Comparison of ENCODE assay signal across 10 cellular contexts in genomic region chr7:28151965-28152364, GRCh38. TPM values are rescaled to one million over a fixed set of nuclear protein-coding genes. Genes with fewer than 3 reads are reported as not detected.
DNase-seq lines count a peak whose midpoint lies in the region; TF ChIP-seq lines count a peak whose summit lies in the region.
"Had no signal": no experiment of that assay in that cellular context is flagged by ENCODE, and none has a peak within 500 bp of the region (broad histone marks: within the 10 kb centered on the region; RNA-seq: fewer than 3 reads in every experiment).

No MANE protein-coding gene starts in this region.

- H3K79me2 ChIP-seq in KMS-11 (ENCODE audit: insufficient read depth, low read depth): peaks cover 13% of the 10 kb centered on the region; the same call in 1 of the 2 replicates

- no peaks in the 10 kb centered on the region for H3K27me3 Mint-ChIP-seq in MCF 10A (ENCODE audit: insufficient read depth, unreplicated experiment)

- BruUV-seq in MCF 10A (replicated peaks; lab: Mats Ljungman, UMichigan): no TSS peak

- no peak for TF ChIP-seq POLR2A in breast epithelium (IDR thresholded peaks at IDR 0.05)

- H4K20me1 ChIP-seq in KMS-11 (ENCODE audit: insufficient read depth): no peaks in the 10 kb centered on the region

- H3K27ac ChIP-seq in breast epithelium: no peak overlapping the region
- H3K27ac ChIP-seq in KMS-11: peak overlapping the region; percentile 16; the same call in 1 of the 2 replicates

- no peak overlapping the region for H2AFZ ChIP-seq in KMS-11 (ENCODE audit: low read depth)

- intact Hi-C loops in MCF 10A (cut with micrococcal nuclease) (no loop called here), breast epithelium (cut with DNase I; ENCODE audit: low total_unique reads) (no loop called here)

- H3K9me3 ChIP-seq in breast epithelium: no peaks in the 10 kb centered on the region

- H3K36me3 ChIP-seq in breast epithelium (no peaks in the 10 kb centered on the region), KMS-11 (ENCODE audit: insufficient read depth) (no peaks in the 10 kb centered on the region)

- no peaks in the 10 kb centered on the region for H3K27me3 ChIP-seq in breast epithelium
- no peaks in the 10 kb centered on the region for H3K27me3 ChIP-seq in KMS-11 (ENCODE audit: insufficient read depth, low read depth)

- CTCF ChIA-PET in MCF 10A (lab: Yijun Ruan, JAX): no interaction called here

- peaks cover 44% of the 10 kb centered on the region for H3K4me1 Mint-ChIP-seq in MCF 10A (ENCODE audit: insufficient read depth, unreplicated experiment)

- TF ChIP-seq CTCF in MCF 10A (IDR thresholded peaks at IDR 0.05; ENCODE audit: unreplicated experiment): no peak
- no peak for TF ChIP-seq CTCF in breast epithelium (IDR thresholded peaks at IDR 0.05)
- TF ChIP-seq CTCF in KMS-11 (conservative IDR thresholded peaks at IDR 0.05; ENCODE audit: low read depth, low read length): no peak

- peaks cover 6% of the 10 kb centered on the region for H3K36me3 Mint-ChIP-seq in MCF 10A (ENCODE audit: insufficient read depth, unreplicated experiment)

- DNase-seq in MCF 10A (ENCODE audit: unreplicated experiment) (peak; percentile 47), breast epithelium (ENCODE audit: low spot score in 2 of 2) (no peak), NCI-H1417 treated with DMSO at 0.1 percent for 48 hours (lab: John Stamatoyannopoulos, UW) (no peak), SW480 (ENCODE audit: low spot score) (no peak), NCI-H1417 (lab: John Stamatoyannopoulos, UW) (no peak), putamen (ENCODE audit: low spot score) (no peak)
- DNase-seq in central memory CD4-positive, alpha-beta T cell: peak; percentile 41
- DNase-seq: Kasumi-1, left ventricle myocardium superior had no signal

- H3K9me3 Mint-ChIP-seq in MCF 10A (ENCODE audit: unreplicated experiment): no peaks in the 10 kb centered on the region

- peak overlapping the region; percentile 3; the same call in 1 of the 2 replicates for H3K9ac ChIP-seq in KMS-11

- H3K4me3 Mint-ChIP-seq in MCF 10A (ENCODE audit: unreplicated experiment): no peak overlapping the region

- POLR2A ChIA-PET in MCF 10A (lab: Yijun Ruan, JAX): interaction anchor here (0.6 kb wide), 1 partner anchor 1236 kb away, joined by 3 read pairs; no protein-coding TSS in a partner anchor

- H3K4me1 ChIP-seq in breast epithelium (peaks cover 0 to 3% of the 10 kb centered on the region in 2 donors), KMS-11 (ENCODE audit: low read depth, poor library complexity, severe bottlenecking) (peaks cover 86% of the 10 kb centered on the region)

- H3K27ac Mint-ChIP-seq in MCF 10A (ENCODE audit: low read depth, unreplicated experiment): peak overlapping the region; percentile 82

- no peak overlapping the region for H3K4me3 ChIP-seq in breast epithelium
- no peak overlapping the region for H3K4me3 ChIP-seq in KMS-11 (IDR thresholded peaks at IDR 0.05; ENCODE audit: insufficient read depth, low read depth, low read length)

- H3K4me2 ChIP-seq in KMS-11: peak overlapping the region; percentile 82

RNA-seq across cellular contexts. Expression of gene JAZF1, which starts 28.6 kb away (rescaled TPM):
- total RNA-seq in MCF 10A (2022): 14.2 and 16.9 TPM in 2 replicates
- 10 to 100 TPM in 2 of 3 donors, 1 to 10 TPM in 1; 8.6 to 27.4 (median 10.5) TPM for total RNA-seq in breast epithelium

Comparison
In these comparisons a context has a peak if more than half of its experiments do, and no peak if none do; other contexts are left out.
1. DNase-seq: peak in MCF 10A (single experiment) and central memory CD4-positive, alpha-beta T cell (single experiment); none in breast epithelium (0 of 2), NCI-H1417 treated with DMSO at 0.1 percent for 48 hours (single experiment), SW480 (single experiment), NCI-H1417 (0 of 3) and putamen (single experiment).